In genomic region chr7:103955985-103956384, GRCh38 we compare ENCODE assay signal across 1 cellular context.
TF ChIP-seq lines count a peak whose summit lies in the region.

No MANE protein-coding gene starts in this region.

TF ChIP-seq in HepG2, 621 proteins besides CTCF, POLR2A, EP300 and RAD21 (continued from another document):
- TF ChIP-seq ARID5B (CRISPR knock-in tag; IDR thresholded peaks at IDR 0.05), result no peak
- TF ChIP-seq GMEB2 (CRISPR knock-in tag; IDR thresholded peaks at IDR 0.05; ENCODE audit: low read depth), result no peak
- TF ChIP-seq PAF1 (CRISPR knock-in tag; IDR thresholded peaks at IDR 0.05), result no peak
- TF ChIP-seq HOMEZ (CRISPR knock-in tag; IDR thresholded peaks at IDR 0.05; ENCODE audit: low read depth), result no peak
- TF ChIP-seq ETS1 (CRISPR knock-in tag; IDR thresholded peaks at IDR 0.05), result no peak
